29 cellular contexts compared by ENCODE assay signal in the genomic region with DNA sequence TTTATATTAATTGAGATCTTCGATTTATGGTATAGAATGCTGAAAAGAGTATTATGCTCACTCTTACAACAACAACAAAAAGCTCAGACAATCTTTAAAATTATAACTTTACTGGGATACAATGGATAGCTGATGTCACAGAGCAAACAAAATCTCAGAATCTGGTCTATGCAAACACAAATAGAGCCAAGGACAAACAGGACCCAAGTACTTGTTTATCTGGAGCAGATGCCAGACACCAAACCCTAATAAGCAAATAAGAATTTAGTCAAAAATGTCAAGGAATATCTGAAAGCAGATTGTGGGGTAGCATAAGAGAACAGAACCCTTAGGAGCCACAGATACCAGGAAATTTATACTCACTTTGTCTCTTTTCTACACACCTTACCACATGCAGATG. TPM values are rescaled to one million over a fixed set of nuclear protein-coding genes. Genes with fewer than 3 reads are reported as not detected.
"Had no signal": no experiment of that assay in that cellular context is flagged by ENCODE, and none has a peak within 500 bp of the region (broad histone marks: within the 10 kb centered on the region; RNA-seq: fewer than 3 reads in every experiment).

No MANE protein-coding gene starts in this region.

- DNase-seq: Kasumi-1, MV-4-11, NCI-H1048, NCI-H1105, NCI-H1417, NCI-H1436 treated with DMSO at 0.1 percent for 48 hours, NCI-H1694, NCI-H1930, NCI-H2081, NCI-H2107, NCI-H226, NCI-H446, NCI-H510A, NCI-H524 treated with DMSO at 0.1 percent for 48 hours, NCI-H69, NCI-H774, Peyer's patch, SK-N-SH, SW 1271, T-cell had no signal

- H3K9ac ChIP-seq: KMS-11, SK-N-SH had no signal

- ATAC-seq: K562, Right ventricle myocardium inferior, T-cell had no signal

- H3K36me3 Mint-ChIP-seq: IgD-negative memory B cell, T-cell had no signal

- H3K9me3 ChIP-seq: Peyer's patch, SK-N-SH had no signal

- H3K4me1 Mint-ChIP-seq: IgD-negative memory B cell, T-cell had no signal

- H3K36me3 ChIP-seq: Peyer's patch had no signal

- H3K27me3 ChIP-seq: Peyer's patch had no signal

- H3K4me1 ChIP-seq: Peyer's patch had no signal

- H3K4me2 ChIP-seq: KMS-11, SK-N-SH had no signal

- H3K4me3 ChIP-seq: K562, Peyer's patch had no signal

- H3K27ac ChIP-seq: HL-60, KMS-11, Peyer's patch had no signal

- H3K27ac Mint-ChIP-seq: IgD-negative memory B cell; T-cell; T-helper 1 cell treated with Interleukin-12 subunit alpha and Interleukin-12 subunit beta and Interleukin-4 antibody, amounts not matched to agents 30 μg/mL and 1 μg/mL, for 36 hours had no signal

- H3K9me3 Mint-ChIP-seq: T-cell; T-helper 1 cell treated with Interleukin-12 subunit alpha and Interleukin-12 subunit beta and Interleukin-4 antibody, amounts not matched to agents 30 μg/mL and 1 μg/mL, for 36 hours had no signal

- H3K4me3 Mint-ChIP-seq: IgD-negative memory B cell; T-cell; T-helper 1 cell treated with Interleukin-12 subunit alpha and Interleukin-12 subunit beta and Interleukin-4 antibody, amounts not matched to agents 30 μg/mL and 1 μg/mL, for 36 hours had no signal

- H3K9me2 ChIP-seq: SK-N-SH had no signal

RNA-seq across cellular contexts. Expression of gene HTR1F, which starts 35.9 kb away (rescaled TPM):
- total RNA-seq: HT-29, MCF 10A, SK-MEL-5 had no signal
- polyA plus RNA-seq: IgD-negative memory B cell, SK-N-SH had no signal
